In the genomic region with DNA sequence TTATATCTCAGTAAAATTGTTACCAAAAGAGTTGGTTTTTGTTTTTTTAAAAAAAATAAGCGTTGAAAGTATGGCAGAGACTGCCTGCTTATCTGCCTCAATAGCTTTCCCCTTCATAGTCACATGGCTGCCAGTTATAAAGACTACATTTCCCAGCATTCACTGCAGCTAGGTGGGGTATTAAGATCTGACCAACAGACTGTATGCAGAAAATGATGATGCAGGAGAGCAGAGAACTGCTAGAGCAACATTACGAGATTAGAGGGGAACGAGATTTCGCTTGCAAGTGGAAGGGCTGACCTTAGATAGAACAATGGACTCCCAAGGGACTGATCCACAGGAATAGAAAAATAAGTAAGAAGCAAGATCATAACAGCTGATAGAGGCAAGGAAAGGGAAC, we compare ENCODE assay signal across 10 cellular contexts. TPM values are rescaled to one million over a fixed set of nuclear protein-coding genes. Genes with fewer than 3 reads are reported as not detected.
A peak's percentile ranks its signal among the peaks of the same experiment; 100 is the strongest.
DNase-seq lines count a peak whose midpoint lies in the region; ATAC-seq, FAIRE-seq and TF ChIP-seq lines count a peak whose summit lies in the region.
"Had no signal": no experiment of that assay in that cellular context is flagged by ENCODE, and none has a peak within 500 bp of the region (broad histone marks: within the 10 kb centered on the region; RNA-seq: fewer than 3 reads in every experiment).

No MANE protein-coding gene starts in this region.

- H3K9me3 Mint-ChIP-seq in activated T-cell treated with anti-CD3 and anti-CD28 coated beads, Interleukin-2, amount 50 U/mL, for 72 hours, result no peaks in the 10 kb centered on the region
- H3K9me3 Mint-ChIP-seq in astrocyte (ENCODE audit: unreplicated experiment) (no peaks in the 10 kb centered on the region), type B pancreatic cell (no peaks in the 10 kb centered on the region)

- H3K36me3 ChIP-seq in astrocyte (ENCODE audit: insufficient read depth, low read length), result peaks cover 14% of the 10 kb centered on the region

- peak overlapping the region; percentile 10 for H3K27ac Mint-ChIP-seq in activated T-cell treated with anti-CD3 and anti-CD28 coated beads, Interleukin-2, amount 50 U/mL, for 72 hours
- H3K27ac Mint-ChIP-seq in astrocyte (ENCODE audit: unreplicated experiment), result peak overlapping the region; percentile 17
- H3K27ac Mint-ChIP-seq in type B pancreatic cell, result peak overlapping the region; percentile 28

- no peak overlapping the region for H2AFZ ChIP-seq in astrocyte (ENCODE audit: low read depth, low read length)

- no peak overlapping the region for H3K27ac ChIP-seq in astrocyte (ENCODE audit: low read depth, low read length)
- H3K27ac ChIP-seq: C4-2B had no signal

- H3K4me2 ChIP-seq in astrocyte (ENCODE audit: low read length), result no peak overlapping the region

- no peak for DNase-seq in activated T-cell treated with anti-CD3 and anti-CD28 coated beads, Interleukin-2, amount 50 U/mL, for 72 hours
- DNase-seq in activated T-cell treated with anti-CD3 and anti-CD28 coated beads for 4 hours, result no peak
- DNase-seq in astrocyte (ENCODE audit: low read depth), result no peak
- peak; percentile 68 for DNase-seq in inferior parietal cortex (ENCODE audit: extremely low spot score)
- DNase-seq in type B pancreatic cell (ENCODE audit: extremely low spot score, unreplicated experiment), result no peak
- DNase-seq in NCI-H748 (lab: John Stamatoyannopoulos, UW; ENCODE audit: unreplicated experiment), result no peak
- DNase-seq: KG1 had no signal

- no peaks in the 10 kb centered on the region for H3K9me3 ChIP-seq in astrocyte (ENCODE audit: insufficient read depth, low read depth, low read length)

- ATAC-seq in activated T-cell treated with anti-CD3 and anti-CD28 coated beads, Interleukin-2, amount 50 U/mL, for 72 hours (replicated peaks in 1 of 2), result no peak
- ATAC-seq in GM21447 (IDR thresholded peaks at IDR 0.05; ENCODE audit: unreplicated experiment) (no peak), GM19328 (IDR thresholded peaks at IDR 0.05; ENCODE audit: unreplicated experiment) (no peak)

- peaks cover 95% of the 10 kb centered on the region for H3K79me2 ChIP-seq in astrocyte (ENCODE audit: insufficient read depth, low read length)

- H3K27me3 Mint-ChIP-seq in activated T-cell treated with anti-CD3 and anti-CD28 coated beads, Interleukin-2, amount 50 U/mL, for 72 hours (ENCODE audit: low read depth), result no peaks in the 10 kb centered on the region
- H3K27me3 Mint-ChIP-seq in astrocyte (ENCODE audit: low read depth, unreplicated experiment) (no peaks in the 10 kb centered on the region), type B pancreatic cell (no peaks in the 10 kb centered on the region)

- no peak overlapping the region for H3K4me3 ChIP-seq in astrocyte (ENCODE audit: insufficient read depth, low read depth, low read length)

- H3K4me1 ChIP-seq in astrocyte (ENCODE audit: insufficient read depth, low read length), result peaks cover 5% of the 10 kb centered on the region

- peak overlapping the region in 1 of 2 donors; percentile 0 for H3K4me3 Mint-ChIP-seq in activated T-cell treated with anti-CD3 and anti-CD28 coated beads, Interleukin-2, amount 50 U/mL, for 72 hours
- H3K4me3 Mint-ChIP-seq in astrocyte (ENCODE audit: unreplicated experiment), result peak overlapping the region; percentile 7
- peak overlapping the region; percentile 26 for H3K4me3 Mint-ChIP-seq in type B pancreatic cell

- no peak for FAIRE-seq in astrocyte (lab: Jason Lieb, UNC)

- peaks cover 65% of the 10 kb centered on the region for H3K4me1 Mint-ChIP-seq in activated T-cell treated with anti-CD3 and anti-CD28 coated beads, Interleukin-2, amount 50 U/mL, for 72 hours (ENCODE audit: low read depth)
- peaks cover 26% of the 10 kb centered on the region for H3K4me1 Mint-ChIP-seq in astrocyte (ENCODE audit: low read depth, unreplicated experiment)
- H3K4me1 Mint-ChIP-seq in type B pancreatic cell (ENCODE audit: unreplicated experiment), result peaks cover 21% of the 10 kb centered on the region

- TF ChIP-seq CTCF in astrocyte (IDR thresholded peaks at IDR 0.05; ENCODE audit: insufficient read depth, low read depth, low read length) (no peak), type B pancreatic cell (conservative IDR thresholded peaks at IDR 0.05) (no peak)

- no peak overlapping the region for H3K9ac ChIP-seq in astrocyte (ENCODE audit: low read length)

- peaks cover 13 to 14% of the 10 kb centered on the region in 2 donors for H3K36me3 Mint-ChIP-seq in activated T-cell treated with anti-CD3 and anti-CD28 coated beads, Interleukin-2, amount 50 U/mL, for 72 hours (ENCODE audit: insufficient read depth in 2 of 2)
- H3K36me3 Mint-ChIP-seq in astrocyte (ENCODE audit: low read depth, unreplicated experiment) (peaks cover 7% of the 10 kb centered on the region), type B pancreatic cell (peaks cover 24% of the 10 kb centered on the region)

- H3K27me3 ChIP-seq in astrocyte (ENCODE audit: insufficient read depth, low read length), result no peaks in the 10 kb centered on the region

- peaks cover 92% of the 10 kb centered on the region for H4K20me1 ChIP-seq in astrocyte (ENCODE audit: insufficient read depth, low read length)

RNA-seq across cellular contexts. Expression of a gene that starts 14.3 kb away (rescaled TPM):
- 100 to 1,000 TPM; 458 to 468 TPM for total RNA-seq in activated T-cell treated with anti-CD3 and anti-CD28 coated beads, Interleukin-2, amount 50 U/mL, for 72 hours
- total RNA-seq in astrocyte (538 and 553 TPM in 2 replicates), type B pancreatic cell (ENCODE audit: low replicate concordance) (300 and 325 TPM in 2 replicates)

RNA-seq across cellular contexts. Expression of a gene that starts 14.8 kb away (rescaled TPM):
- total RNA-seq in activated T-cell treated with anti-CD3 and anti-CD28 coated beads, Interleukin-2, amount 50 U/mL, for 72 hours, result 10 to 100 TPM; 22.0 to 23.4 TPM
- 14.7 and 15.3 TPM in 2 replicates for total RNA-seq in astrocyte
- 25.0 and 31.4 TPM in 2 replicates for total RNA-seq in type B pancreatic cell (ENCODE audit: low replicate concordance)

RNA-seq across cellular contexts. Expression of a gene that starts 24.8 kb away (rescaled TPM):
- 1 to 10 TPM; 7.4 to 7.5 TPM for total RNA-seq in activated T-cell treated with anti-CD3 and anti-CD28 coated beads, Interleukin-2, amount 50 U/mL, for 72 hours
- total RNA-seq in astrocyte (4.0 and 5.2 TPM in 2 replicates), type B pancreatic cell (ENCODE audit: low replicate concordance) (12.5 and 21.6 TPM in 2 replicates)

RNA-seq across cellular contexts. Expression of a gene that starts 31.7 kb away (rescaled TPM):
- 10 to 100 TPM; 15.3 to 18.4 TPM for total RNA-seq in activated T-cell treated with anti-CD3 and anti-CD28 coated beads, Interleukin-2, amount 50 U/mL, for 72 hours
- total RNA-seq in astrocyte (19.8 and 20.1 TPM in 2 replicates), type B pancreatic cell (ENCODE audit: low replicate concordance) (16.2 and 27.1 TPM in 2 replicates)

RNA-seq across cellular contexts. Expression of a gene that starts 39.3 kb away (rescaled TPM):
- 100 to 1,000 TPM; 112 to 124 TPM for total RNA-seq in activated T-cell treated with anti-CD3 and anti-CD28 coated beads, Interleukin-2, amount 50 U/mL, for 72 hours
- 208 and 268 TPM in 2 replicates for total RNA-seq in astrocyte
- 114 and 132 TPM in 2 replicates for total RNA-seq in type B pancreatic cell (ENCODE audit: low replicate concordance)
